Comparison of ENCODE assay signal across 10 cellular contexts in genomic region chr9:36625006-36625600, GRCh38. TPM values are rescaled to one million over a fixed set of nuclear protein-coding genes. Genes with fewer than 3 reads are reported as not detected.
DNase-seq lines count a peak whose midpoint lies in the region; ATAC-seq and TF ChIP-seq lines count a peak whose summit lies in the region.
"Had no signal": no experiment of that assay in that cellular context is flagged by ENCODE, and none has a peak within 500 bp of the region (broad histone marks: within the 10 kb centered on the region; RNA-seq: fewer than 3 reads in every experiment).

No MANE protein-coding gene starts in this region.

- TF ChIP-seq CTCF in adrenal gland (IDR thresholded peaks at IDR 0.05), result no peak
- TF ChIP-seq CTCF in heart left ventricle (IDR thresholded peaks at IDR 0.05), result no peak

- peak; percentile 20 for DNase-seq in H4 (ENCODE audit: low spot score)
- peak; percentile 77 to 92 (median 89) for DNase-seq in adrenal gland
- DNase-seq in heart left ventricle, result peak in 4 of 5 donors; percentile 9 to 48 (median 30)
- DNase-seq in sciatic nerve (ENCODE audit: low spot score), result no peak
- DNase-seq in NCI-H146 (lab: John Stamatoyannopoulos, UW), result no peak
- no peak for DNase-seq in stimulated activated naive CD4-positive, alpha-beta T cell (lab: John Stamatoyannopoulos, UW)
- no peak for DNase-seq in cerebellar nuclear complex (lab: John Stamatoyannopoulos, UW)
- DNase-seq: activated T-cell treated with anti-CD3 and anti-CD28 coated beads, Interleukin-2, amount 50 U/mL, for 24 hours; OCI-M1 had no signal

- WGBS in adrenal gland, 4 donors, result 25 to 47% (median 34%) methylated on average over 6 of the region's 6 CpGs
- WGBS in heart left ventricle, 4 donors, result 64 to 86% (median 75%) methylated on average over 6 of the region's 6 CpGs

- intact Hi-C loops in adrenal gland (cut with DNase I), result no loop called here
- intact Hi-C loops in heart left ventricle (cut with DNase I), result no loop called here
- intact Hi-C loops in sciatic nerve (cut with DNase I), result no loop called here

- H3K36me3 ChIP-seq in adrenal gland (replicated peaks in 1 of 2), result no peaks in the 10 kb centered on the region
- no peaks in the 10 kb centered on the region for H3K36me3 ChIP-seq in heart left ventricle

- TF ChIP-seq POLR2A in adrenal gland (IDR thresholded peaks at IDR 0.05), result peak in 1 of 2 donors; percentile 28
- TF ChIP-seq POLR2A in heart left ventricle (IDR thresholded peaks at IDR 0.05), result no peak

- H3K27ac ChIP-seq in adrenal gland, result peak overlapping the region in 3 of 5 donors; percentile 53 to 80 (median 68)
- H3K27ac ChIP-seq in heart left ventricle, result peak overlapping the region in 1 of 12 donors; percentile 31

- H3K27me3 ChIP-seq in adrenal gland (no peaks in the 10 kb centered on the region), heart left ventricle (no peaks in the 10 kb centered on the region)

- ATAC-seq in heart left ventricle (peak; percentile 80 to 99 (median 90)), sciatic nerve (peak; percentile 94), HG02623 (IDR thresholded peaks at IDR 0.05; ENCODE audit: unreplicated experiment) (no peak)

- H3K4me3 ChIP-seq in adrenal gland, result no peak overlapping the region
- H3K4me3 ChIP-seq in heart left ventricle, result no peak overlapping the region

- H3K4me1 ChIP-seq in adrenal gland (replicated peaks in 1 of 2) (peaks cover 12 to 24% of the 10 kb centered on the region in 2 donors), heart left ventricle (peaks cover 0 to 7% (median 0%) of the 10 kb centered on the region in 12 donors)

- H3K9me3 ChIP-seq in adrenal gland (replicated peaks in 1 of 3), result no peaks in the 10 kb centered on the region
- no peaks in the 10 kb centered on the region for H3K9me3 ChIP-seq in heart left ventricle

RNA-seq across cellular contexts. Expression of gene MELK, which starts 52.4 kb away (rescaled TPM):
- 78.6 and 94.5 TPM in 2 replicates for total RNA-seq in H4 (2014; rRNA removed; shearing (Covaris generic))
- total RNA-seq in adrenal gland, result 1 to 10 TPM in 3 of 8 donors, under 1 TPM in 5; 0.12 to 2.8 (median 0.75) TPM
- polyA plus RNA-seq in adrenal gland, result 1 to 10 TPM in 1 of 3 donors, under 1 TPM in 2; 0.24 to 1.6 (median 0.24) TPM
- total RNA-seq in heart left ventricle, result 1 to 10 TPM in 1 of 9 donors, under 1 TPM in 4, not detected in 4; 0.27 to 5.3 (median 0.75) TPM
- under 1 TPM in 1 of 2 donors, not detected in 1; 0.28 TPM for polyA plus RNA-seq in heart left ventricle
- 0.49 TPM for total RNA-seq in sciatic nerve

Comparison
In these comparisons a context has a peak if more than half of its experiments do, and no peak if none do; other contexts are left out.
1. DNase-seq: peak in H4 (single experiment), adrenal gland (7 of 7) and heart left ventricle (4 of 5); none in sciatic nerve (single experiment), NCI-H146 (single experiment), stimulated activated naive CD4-positive, alpha-beta T cell (0 of 6) and cerebellar nuclear complex (0 of 2).
2. RNA of gene MELK, which starts 52.4 kb away (total RNA-seq): 78.6 to 94.5 TPM in H4; 0.12 to 2.8 TPM in adrenal gland, 0.49 TPM in sciatic nerve (single experiment) and 0.27 to 5.3 TPM in heart left ventricle; every median in the first group is over 10 times any median in the second.